In the genomic region with DNA sequence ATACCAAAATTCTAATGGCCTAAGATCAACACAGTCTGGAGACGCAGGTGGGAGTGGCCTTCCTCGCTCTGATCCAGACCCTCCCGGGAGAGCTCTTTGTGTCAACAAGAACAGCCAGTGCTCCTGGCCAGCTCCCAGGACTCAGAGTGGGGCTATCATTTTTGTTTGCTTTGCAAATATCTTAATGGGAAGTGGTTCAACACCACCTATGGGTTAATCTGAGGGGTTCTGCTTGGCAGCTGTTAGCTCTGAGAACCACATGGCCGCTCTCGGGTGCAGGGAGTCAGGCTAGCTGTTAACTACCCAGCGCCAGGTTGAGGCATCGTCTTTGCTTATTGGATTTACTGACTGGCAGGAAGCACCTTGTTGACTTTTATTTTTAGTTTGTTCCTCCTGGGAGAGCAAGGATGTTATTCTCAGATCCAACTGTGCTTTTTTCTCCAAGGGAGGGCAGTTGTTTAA, we compare ENCODE assay signal across 1 cellular context.
A peak's percentile ranks its signal among the peaks of the same experiment; 100 is the strongest.
TF ChIP-seq lines count a peak whose summit lies in the region.

No MANE protein-coding gene starts in this region.

TF ChIP-seq in HepG2, 621 proteins besides CTCF, POLR2A, EP300 and RAD21 (continued from another document and continues in another):
- TF ChIP-seq ZBED4 (CRISPR knock-in tag; IDR thresholded peaks at IDR 0.05; ENCODE audit: borderline replicate concordance) = 0 out of 2 replicates have a peak, but pooled peaks have one; percentile 69
- no peak for TF ChIP-seq EZH2 (conservative IDR thresholded peaks at IDR 0.05; ENCODE audit: low read depth, low read length)
- TF ChIP-seq, protein P1, sequence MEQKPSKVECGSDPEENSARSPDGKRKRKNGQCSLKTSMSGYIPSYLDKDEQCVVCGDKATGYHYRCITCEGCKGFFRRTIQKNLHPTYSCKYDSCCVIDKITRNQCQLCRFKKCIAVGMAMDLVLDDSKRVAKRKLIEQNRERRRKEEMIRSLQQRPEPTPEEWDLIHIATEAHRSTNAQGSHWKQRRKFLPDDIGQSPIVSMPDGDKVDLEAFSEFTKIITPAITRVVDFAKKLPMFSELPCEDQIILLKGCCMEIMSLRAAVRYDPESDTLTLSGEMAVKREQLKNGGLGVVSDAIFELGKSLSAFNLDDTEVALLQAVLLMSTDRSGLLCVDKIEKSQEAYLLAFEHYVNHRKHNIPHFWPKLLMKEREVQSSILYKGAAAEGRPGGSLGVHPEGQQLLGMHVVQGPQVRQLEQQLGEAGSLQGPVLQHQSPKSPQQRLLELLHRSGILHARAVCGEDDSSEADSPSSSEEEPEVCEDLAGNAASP (CRISPR knock-in tag; IDR thresholded peaks at IDR 0.05; ENCODE audit: borderline replicate concordance) = 0 out of 2 replicates have a peak, but pooled peaks have one; percentile 9
- no peak for TF ChIP-seq AKNA (CRISPR knock-in tag; IDR thresholded peaks at IDR 0.05; ENCODE audit: borderline replicate concordance)
- TF ChIP-seq ONECUT2 (CRISPR knock-in tag; IDR thresholded peaks at IDR 0.05) = no peak
- TF ChIP-seq ZNF329 (CRISPR knock-in tag; IDR thresholded peaks at IDR 0.05; ENCODE audit: low read depth) = no peak
- TF ChIP-seq PATZ1 (CRISPR knock-in tag; IDR thresholded peaks at IDR 0.05) = peak; percentile 68
- no peak for TF ChIP-seq ZBTB38 (CRISPR knock-in tag; IDR thresholded peaks at IDR 0.05)
- peak; percentile 27; the same call in 1 of the 2 replicates for TF ChIP-seq MAFF (IDR thresholded peaks at IDR 0.05; ENCODE audit: low read depth, low read length)
- peak; percentile 45; the same call in 1 of the 2 replicates for TF ChIP-seq DMAP1 (CRISPR knock-in tag; IDR thresholded peaks at IDR 0.05)
- no peak for TF ChIP-seq TOE1 (CRISPR knock-in tag; IDR thresholded peaks at IDR 0.05)
- no peak for TF ChIP-seq ZC3H13 (CRISPR knock-in tag; IDR thresholded peaks at IDR 0.05)
- TF ChIP-seq, protein P2, sequence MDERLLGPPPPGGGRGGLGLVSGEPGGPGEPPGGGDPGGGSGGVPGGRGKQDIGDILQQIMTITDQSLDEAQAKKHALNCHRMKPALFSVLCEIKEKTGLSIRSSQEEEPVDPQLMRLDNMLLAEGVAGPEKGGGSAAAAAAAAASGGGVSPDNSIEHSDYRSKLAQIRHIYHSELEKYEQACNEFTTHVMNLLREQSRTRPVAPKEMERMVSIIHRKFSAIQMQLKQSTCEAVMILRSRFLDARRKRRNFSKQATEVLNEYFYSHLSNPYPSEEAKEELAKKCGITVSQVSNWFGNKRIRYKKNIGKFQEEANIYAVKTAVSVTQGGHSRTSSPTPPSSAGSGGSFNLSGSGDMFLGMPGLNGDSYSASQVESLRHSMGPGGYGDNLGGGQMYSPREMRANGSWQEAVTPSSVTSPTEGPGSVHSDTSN (CRISPR knock-in tag; IDR thresholded peaks at IDR 0.05) = no peak
- TF ChIP-seq DPF2 (CRISPR knock-in tag; IDR thresholded peaks at IDR 0.05; ENCODE audit: borderline replicate concordance, low read depth) = no peak
- peak; percentile 52; the same call in 1 of the 2 replicates for TF ChIP-seq HOXA3 (CRISPR knock-in tag; IDR thresholded peaks at IDR 0.05)
- no peak for TF ChIP-seq ZFP36L2 (CRISPR knock-in tag; IDR thresholded peaks at IDR 0.05)
- peak; percentile 89 for TF ChIP-seq ZBTB7B (CRISPR knock-in tag; IDR thresholded peaks at IDR 0.05)
- no peak for TF ChIP-seq SMYD3 (CRISPR knock-in tag; IDR thresholded peaks at IDR 0.05)
- TF ChIP-seq ZNF674 (CRISPR knock-in tag; IDR thresholded peaks at IDR 0.05; ENCODE audit: low read depth) = no peak
- 0 out of 2 replicates have a peak, but pooled peaks have one; percentile 20 for TF ChIP-seq RARG (CRISPR knock-in tag; IDR thresholded peaks at IDR 0.05; ENCODE audit: low read depth)
- no peak for TF ChIP-seq HNRNPLL (IDR thresholded peaks at IDR 0.05; ENCODE audit: low read depth, low read length, poor library complexity, severe bottlenecking)
- TF ChIP-seq, protein P3, sequence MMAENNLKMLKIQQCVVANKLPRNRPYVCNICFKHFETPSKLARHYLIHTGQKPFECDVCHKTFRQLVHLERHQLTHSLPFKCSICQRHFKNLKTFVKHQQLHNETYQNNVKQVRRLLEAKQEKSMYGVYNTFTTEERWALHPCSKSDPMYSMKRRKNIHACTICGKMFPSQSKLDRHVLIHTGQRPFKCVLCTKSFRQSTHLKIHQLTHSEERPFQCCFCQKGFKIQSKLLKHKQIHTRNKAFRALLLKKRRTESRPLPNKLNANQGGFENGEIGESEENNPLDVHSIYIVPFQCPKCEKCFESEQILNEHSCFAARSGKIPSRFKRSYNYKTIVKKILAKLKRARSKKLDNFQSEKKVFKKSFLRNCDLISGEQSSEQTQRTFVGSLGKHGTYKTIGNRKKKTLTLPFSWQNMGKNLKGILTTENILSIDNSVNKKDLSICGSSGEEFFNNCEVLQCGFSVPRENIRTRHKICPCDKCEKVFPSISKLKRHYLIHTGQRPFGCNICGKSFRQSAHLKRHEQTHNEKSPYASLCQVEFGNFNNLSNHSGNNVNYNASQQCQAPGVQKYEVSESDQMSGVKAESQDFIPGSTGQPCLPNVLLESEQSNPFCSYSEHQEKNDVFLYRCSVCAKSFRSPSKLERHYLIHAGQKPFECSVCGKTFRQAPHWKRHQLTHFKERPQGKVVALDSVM (CRISPR knock-in tag; IDR thresholded peaks at IDR 0.05) = no peak
- TF ChIP-seq ZNF792 (CRISPR knock-in tag; IDR thresholded peaks at IDR 0.05) = peak; percentile 62; the same call in 1 of the 2 replicates
- no peak for TF ChIP-seq KAT2B (IDR thresholded peaks at IDR 0.05; ENCODE audit: borderline replicate concordance, low read depth, low read length)
- peak; percentile 45; the same call in 1 of the 2 replicates for TF ChIP-seq ZNF772 (CRISPR knock-in tag; IDR thresholded peaks at IDR 0.05)
- TF ChIP-seq CENPT (CRISPR knock-in tag; IDR thresholded peaks at IDR 0.05; ENCODE audit: low read depth) = no peak
- TF ChIP-seq CBX2 (IDR thresholded peaks at IDR 0.05; ENCODE audit: low read depth, low read length) = no peak
- TF ChIP-seq CBX2 (CRISPR knock-in tag; IDR thresholded peaks at IDR 0.05; ENCODE audit: low read depth) = peak; percentile 53; the same call in 1 of the 2 replicates
- no peak; the same call in 1 of the 2 replicates for TF ChIP-seq MEF2D (CRISPR knock-in tag; IDR thresholded peaks at IDR 0.05)
- TF ChIP-seq ZBTB26 (CRISPR knock-in tag; IDR thresholded peaks at IDR 0.05; ENCODE audit: borderline replicate concordance) = peak; percentile 65; the same call in 1 of the 2 replicates
- TF ChIP-seq, protein P4, sequence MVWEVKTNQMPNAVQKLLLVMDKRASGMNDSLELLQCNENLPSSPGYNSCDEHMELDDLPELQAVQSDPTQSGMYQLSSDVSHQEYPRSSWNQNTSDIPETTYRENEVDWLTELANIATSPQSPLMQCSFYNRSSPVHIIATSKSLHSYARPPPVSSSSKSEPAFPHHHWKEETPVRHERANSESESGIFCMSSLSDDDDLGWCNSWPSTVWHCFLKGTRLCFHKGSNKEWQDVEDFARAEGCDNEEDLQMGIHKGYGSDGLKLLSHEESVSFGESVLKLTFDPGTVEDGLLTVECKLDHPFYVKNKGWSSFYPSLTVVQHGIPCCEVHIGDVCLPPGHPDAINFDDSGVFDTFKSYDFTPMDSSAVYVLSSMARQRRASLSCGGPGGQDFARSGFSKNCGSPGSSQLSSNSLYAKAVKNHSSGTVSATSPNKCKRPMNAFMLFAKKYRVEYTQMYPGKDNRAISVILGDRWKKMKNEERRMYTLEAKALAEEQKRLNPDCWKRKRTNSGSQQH (CRISPR knock-in tag; IDR thresholded peaks at IDR 0.05; ENCODE audit: low read depth) = peak; percentile 34; the same call in 1 of the 2 replicates
- TF ChIP-seq, protein P5, sequence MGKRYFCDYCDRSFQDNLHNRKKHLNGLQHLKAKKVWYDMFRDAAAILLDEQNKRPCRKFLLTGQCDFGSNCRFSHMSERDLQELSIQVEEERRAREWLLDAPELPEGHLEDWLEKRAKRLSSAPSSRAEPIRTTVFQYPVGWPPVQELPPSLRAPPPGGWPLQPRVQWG (CRISPR knock-in tag; IDR thresholded peaks at IDR 0.05; ENCODE audit: borderline replicate concordance, low read depth) = no peak
